Comparison of ENCODE assay signal across 1 cellular context in the genomic region with DNA sequence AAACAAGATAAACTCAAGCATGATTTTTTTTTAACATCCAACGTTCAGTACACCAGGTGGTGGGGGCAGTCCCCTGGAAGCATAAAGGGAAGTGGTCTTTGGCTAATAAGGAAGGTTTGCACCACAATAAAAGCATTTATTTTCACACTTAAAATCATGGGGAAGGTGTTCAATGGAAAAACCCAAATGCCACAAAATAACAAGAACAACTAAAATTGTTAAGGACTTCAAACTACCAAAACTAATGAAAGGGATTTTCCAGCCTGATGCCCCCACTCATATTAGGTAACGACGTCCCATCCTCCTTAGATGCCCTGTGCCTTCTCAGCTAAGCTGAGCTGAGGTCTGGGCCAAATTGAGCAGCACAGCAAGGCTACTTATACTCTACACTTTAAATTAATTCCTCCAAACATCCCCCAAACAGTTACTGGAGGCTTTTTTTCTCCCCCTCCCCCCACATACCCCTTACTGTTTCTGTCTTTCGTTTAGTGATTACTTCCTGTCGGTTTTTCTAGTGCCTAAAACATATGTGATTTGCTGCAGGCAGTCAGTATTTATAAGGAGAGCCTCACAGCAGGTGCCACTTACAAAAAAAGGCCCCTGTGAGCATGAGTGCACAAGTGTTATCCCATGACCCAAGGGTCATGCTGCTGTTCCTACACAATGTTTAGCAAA.
TF ChIP-seq lines count a peak whose summit lies in the region.

No MANE protein-coding gene starts in this region.

TF ChIP-seq in H1, 55 proteins besides CTCF, POLR2A, EP300 and RAD21 (continued from another document):
- TF ChIP-seq CHD7 (IDR thresholded peaks at IDR 0.05; ENCODE audit: insufficient replicate concordance, low read length) = no peak
- no peak for TF ChIP-seq KDM5A (IDR thresholded peaks at IDR 0.05; ENCODE audit: low read length)
- no peak for TF ChIP-seq CBX8 (IDR thresholded peaks at IDR 0.05; ENCODE audit: borderline replicate concordance, low read depth, low read length)
- TF ChIP-seq KDM1A (IDR thresholded peaks at IDR 0.05; ENCODE audit: borderline replicate concordance, low read length) = no peak
- no peak for TF ChIP-seq POLR2AphosphoS5 (IDR thresholded peaks at IDR 0.05; ENCODE audit: low read depth, low read length)
